Comparison of ENCODE assay signal across 20 cellular contexts in genomic region chr1:113541108-113541507, GRCh38.
A peak's percentile ranks its signal among the peaks of the same experiment; 100 is the strongest.
DNase-seq lines count a peak whose midpoint lies in the region; ATAC-seq and TF ChIP-seq lines count a peak whose summit lies in the region.
"Had no signal": no experiment of that assay in that cellular context is flagged by ENCODE, and none has a peak within 500 bp of the region (broad histone marks: within the 10 kb centered on the region; RNA-seq: fewer than 3 reads in every experiment).

No MANE protein-coding gene starts in this region.

- H2AFZ ChIP-seq in hepatocyte (no peak overlapping the region), smooth muscle cell (ENCODE audit: low read depth) (no peak overlapping the region)

- TF ChIP-seq CTCF in HL-60 (IDR thresholded peaks at IDR 0.05; ENCODE audit: insufficient read depth, low read length) (no peak), hepatocyte (IDR thresholded peaks at IDR 0.05; ENCODE audit: poor library complexity) (no peak), smooth muscle cell (IDR thresholded peaks at IDR 0.05; ENCODE audit: borderline replicate concordance, insufficient read depth, poor library complexity, severe bottlenecking) (no peak), left ventricle myocardium inferior (IDR thresholded peaks at IDR 0.05; ENCODE audit: borderline replicate concordance) (no peak)

- peak overlapping the region; percentile 88 for H3K9ac ChIP-seq in smooth muscle cell (ENCODE audit: low read depth)
- H3K9ac ChIP-seq: KMS-11 had no signal

- 82% methylated on average over 2 of the region's 2 CpGs for WGBS in hepatocyte (ENCODE audit: low lambda C conversion rate, missing lambda C conversion rate)
- WGBS in smooth muscle cell (ENCODE audit: low lambda C conversion rate), result 93% methylated on average over 2 of the region's 2 CpGs

- in situ Hi-C loops in SK-MEL-5 (cut with HindIII; ENCODE audit: low pct_unique_long_range_greater_than_20kb, low sequenced_read_pairs), result no loop called here

- H3K9me2 ChIP-seq in hepatocyte (replicated peaks; ENCODE audit: insufficient read depth), result no peaks in the 10 kb centered on the region

- H3K4me3 ChIP-seq in HL-60 (replicated peaks; ENCODE audit: insufficient read depth, low read length), result no peak overlapping the region
- H3K4me3 ChIP-seq in hepatocyte, result no peak overlapping the region
- H3K4me3 ChIP-seq in smooth muscle cell, result no peak overlapping the region
- no peak overlapping the region for H3K4me3 ChIP-seq in left ventricle myocardium inferior
- H3K4me3 ChIP-seq: SK-N-MC had no signal

- no peaks in the 10 kb centered on the region for H3K36me3 ChIP-seq in hepatocyte (replicated peaks; ENCODE audit: insufficient read depth, low read depth)
- no peaks in the 10 kb centered on the region for H3K36me3 ChIP-seq in smooth muscle cell (ENCODE audit: low read depth)
- no peaks in the 10 kb centered on the region for H3K36me3 ChIP-seq in left ventricle myocardium inferior

- intact Hi-C loops in left ventricle myocardium inferior (cut with micrococcal nuclease), result no loop called here

- H3K27me3 ChIP-seq in HL-60 (ENCODE audit: insufficient read depth, poor library complexity, severe bottlenecking), result no peaks in the 10 kb centered on the region
- no peaks in the 10 kb centered on the region for H3K27me3 ChIP-seq in hepatocyte
- H3K27me3 ChIP-seq in smooth muscle cell (ENCODE audit: low read depth), result no peaks in the 10 kb centered on the region
- no peaks in the 10 kb centered on the region for H3K27me3 ChIP-seq in left ventricle myocardium inferior (ENCODE audit: low read depth)

- DNase-seq in HL-60 (ENCODE audit: low read depth in 1 of 2, low spot score in 1 of 2), result no peak
- DNase-seq in SK-MEL-5 (ENCODE audit: low read depth, low spot score), result peak; percentile 6
- DNase-seq in hepatocyte (ENCODE audit: low spot score), result no peak
- DNase-seq in smooth muscle cell (lab: John Stamatoyannopoulos, UW; ENCODE audit: unreplicated experiment), result no peak
- DNase-seq in left ventricle myocardium inferior, result no peak
- DNase-seq in DMS53 (lab: John Stamatoyannopoulos, UW), result no peak
- DNase-seq: CD8-positive, alpha-beta T cell; DND-41; NCI-H1048; NCI-H1436; NCI-H187; NCI-H2081 treated with DMSO at 0.1 percent for 48 hours; NCI-H2171; NCI-H510A; RPMI8226; SHP77 had no signal

- no peak overlapping the region for H3K4me2 ChIP-seq in hepatocyte
- H3K4me2 ChIP-seq in smooth muscle cell, result peak overlapping the region; percentile 61
- H3K4me2 ChIP-seq: KMS-11 had no signal

- H3K79me2 ChIP-seq in hepatocyte, result peaks cover 80% of the 10 kb centered on the region
- H3K79me2 ChIP-seq in smooth muscle cell (ENCODE audit: low read depth), result peaks cover 68% of the 10 kb centered on the region

- H3K4me1 ChIP-seq in hepatocyte (ENCODE audit: insufficient read depth), result peaks cover 15% of the 10 kb centered on the region
- peaks cover 19% of the 10 kb centered on the region for H3K4me1 ChIP-seq in smooth muscle cell (ENCODE audit: low read depth)
- no peaks in the 10 kb centered on the region for H3K4me1 ChIP-seq in left ventricle myocardium inferior

- no peaks in the 10 kb centered on the region for H3F3A ChIP-seq in smooth muscle cell (ENCODE audit: low read depth)

- H4K20me1 ChIP-seq in hepatocyte (ENCODE audit: insufficient read depth, poor library complexity, severe bottlenecking) (no peaks in the 10 kb centered on the region), smooth muscle cell (ENCODE audit: low read depth) (no peaks in the 10 kb centered on the region)

- H3K9me3 ChIP-seq in hepatocyte (ENCODE audit: low read depth), result no peaks in the 10 kb centered on the region
- H3K9me3 ChIP-seq in smooth muscle cell (replicated peaks; ENCODE audit: low read depth), result no peaks in the 10 kb centered on the region
- H3K9me3 ChIP-seq in left ventricle myocardium inferior (replicated peaks), result peaks cover 8% of the 10 kb centered on the region

- no peak for ATAC-seq in esophagus mucosa
- ATAC-seq: CD8-positive, alpha-beta T cell had no signal

- H3K27ac ChIP-seq in HL-60 (replicated peaks), result peak overlapping the region; percentile 72
- H3K27ac ChIP-seq in hepatocyte, result peak overlapping the region; percentile 7
- peak overlapping the region; percentile 98 for H3K27ac ChIP-seq in smooth muscle cell (ENCODE audit: low read depth)
- no peak overlapping the region for H3K27ac ChIP-seq in left ventricle myocardium inferior (replicated peaks)
- H3K27ac ChIP-seq: C4-2B, KMS-11, SK-N-MC had no signal
